20 cellular contexts compared by ENCODE assay signal in genomic region chr12:39365364-39366001, GRCh38.
DNase-seq lines count a peak whose midpoint lies in the region; ATAC-seq and TF ChIP-seq lines count a peak whose summit lies in the region.
"Had no signal": no experiment of that assay in that cellular context is flagged by ENCODE, and none has a peak within 500 bp of the region (broad histone marks: within the 10 kb centered on the region; RNA-seq: fewer than 3 reads in every experiment).

No MANE protein-coding gene starts in this region.

- H3K9me2 ChIP-seq in hepatocyte (replicated peaks; ENCODE audit: insufficient read depth): no peaks in the 10 kb centered on the region

- H2AFZ ChIP-seq in hepatocyte: no peak overlapping the region

- no peaks in the 10 kb centered on the region for H3K79me2 ChIP-seq in hepatocyte

- H3K36me3 Mint-ChIP-seq in natural killer cell: no peaks in the 10 kb centered on the region
- H3K36me3 Mint-ChIP-seq in natural killer cell treated with Interleukin-12 subunit alpha and Interleukin-12 subunit beta and Interleukin-15 and Interleukin-18, amount 100 ng/mL, for 72 hours: peaks cover 5% of the 10 kb centered on the region
- H3K36me3 Mint-ChIP-seq in type B pancreatic cell: peaks cover 16% of the 10 kb centered on the region
- H3K36me3 Mint-ChIP-seq: memory B cell had no signal

- H3K9me3 Mint-ChIP-seq in natural killer cell: no peaks in the 10 kb centered on the region
- H3K9me3 Mint-ChIP-seq in natural killer cell treated with Interleukin-12 subunit alpha and Interleukin-12 subunit beta and Interleukin-15 and Interleukin-18, amount 100 ng/mL, for 72 hours: no peaks in the 10 kb centered on the region
- H3K9me3 Mint-ChIP-seq in type B pancreatic cell: no peaks in the 10 kb centered on the region
- H3K9me3 Mint-ChIP-seq: memory B cell; stimulated activated naive CD8-positive, alpha-beta T cell treated with anti-CD3 and anti-CD28 coated beads, Interleukin-15, Interleukin-2, amounts not matched to agents 100 ng/mL and 50 ng/mL, for 24 hours had no signal

- H3K4me2 ChIP-seq in hepatocyte: no peak overlapping the region

- H3K4me3 Mint-ChIP-seq in natural killer cell (no peak overlapping the region), type B pancreatic cell (no peak overlapping the region)
- no peak overlapping the region for H3K4me3 Mint-ChIP-seq in natural killer cell treated with Interleukin-12 subunit alpha and Interleukin-12 subunit beta and Interleukin-15 and Interleukin-18, amount 100 ng/mL, for 72 hours
- H3K4me3 Mint-ChIP-seq: memory B cell; stimulated activated naive CD8-positive, alpha-beta T cell treated with anti-CD3 and anti-CD28 coated beads, Interleukin-15, Interleukin-2, amounts not matched to agents 100 ng/mL and 50 ng/mL, for 24 hours had no signal

- DNase-seq in natural killer cell: no peak
- no peak for DNase-seq in natural killer cell treated with Interleukin-12 subunit alpha and Interleukin-12 subunit beta and Interleukin-15 and Interleukin-18, amount 100 ng/mL, for 72 hours (ENCODE audit: low spot score)
- no peak for DNase-seq in hepatocyte (ENCODE audit: low spot score)
- DNase-seq in type B pancreatic cell (ENCODE audit: extremely low spot score, unreplicated experiment): no peak
- no peak for DNase-seq in SIG-M5 treated with dmso at 0.1 percent for 504 hours (lab: John Stamatoyannopoulos, UW; ENCODE audit: unreplicated experiment)
- no peak for DNase-seq in NCI-H1092 (lab: John Stamatoyannopoulos, UW)
- no peak for DNase-seq in esophagus muscularis mucosa (ENCODE audit: extremely low spot score)
- DNase-seq: activated naive CD4-positive, alpha-beta T cell; AML-193; effector memory CD4-positive, alpha-beta T cell; gastrocnemius medialis; MG63; NCI-H2081; NCI-H69 had no signal

- ATAC-seq in natural killer cell: no peak
- no peak for ATAC-seq in natural killer cell treated with Interleukin-12 subunit alpha and Interleukin-12 subunit beta and Interleukin-15 and Interleukin-18, amount 100 ng/mL, for 72 hours
- ATAC-seq: activated CD4-positive, CD25-positive, alpha-beta regulatory T cell treated with anti-CD3 and anti-CD28 coated beads, Interleukin-2, amount 50 U/mL, for 24 hours; gastrocnemius medialis had no signal

- intact Hi-C loops in natural killer cell (cut with micrococcal nuclease): no loop called here
- intact Hi-C loops in esophagus muscularis mucosa (cut with DNase I): no loop called here

- no peaks in the 10 kb centered on the region for H3K27me3 Mint-ChIP-seq in natural killer cell (ENCODE audit: low read depth in 2 of 2)
- no peaks in the 10 kb centered on the region for H3K27me3 Mint-ChIP-seq in natural killer cell treated with Interleukin-12 subunit alpha and Interleukin-12 subunit beta and Interleukin-15 and Interleukin-18, amount 100 ng/mL, for 72 hours
- no peaks in the 10 kb centered on the region for H3K27me3 Mint-ChIP-seq in type B pancreatic cell
- H3K27me3 Mint-ChIP-seq: memory B cell; stimulated activated naive CD8-positive, alpha-beta T cell treated with anti-CD3 and anti-CD28 coated beads, Interleukin-15, Interleukin-2, amounts not matched to agents 100 ng/mL and 50 ng/mL, for 24 hours had no signal

- no peaks in the 10 kb centered on the region for H3K4me1 ChIP-seq in hepatocyte (ENCODE audit: insufficient read depth)
- H3K4me1 ChIP-seq in esophagus muscularis mucosa: no peaks in the 10 kb centered on the region
- H3K4me1 ChIP-seq: gastrocnemius medialis had no signal

- WGBS in hepatocyte (ENCODE audit: low lambda C conversion rate, missing lambda C conversion rate): 95% methylated on average over 8 of the region's 8 CpGs
- 97% methylated on average over 8 of the region's 8 CpGs for WGBS in esophagus muscularis mucosa

- no peaks in the 10 kb centered on the region for H3K36me3 ChIP-seq in hepatocyte (replicated peaks; ENCODE audit: insufficient read depth, low read depth)
- peaks cover 0 to 9% (median 4%) of the 10 kb centered on the region in 4 donors for H3K36me3 ChIP-seq in esophagus muscularis mucosa
- H3K36me3 ChIP-seq: HAP-1 had no signal

- peak; percentile 25 for TF ChIP-seq CTCF in natural killer cell (IDR thresholded peaks at IDR 0.05)
- peak; percentile 56 for TF ChIP-seq CTCF in VCaP (conservative IDR thresholded peaks at IDR 0.05)
- TF ChIP-seq CTCF in hepatocyte (IDR thresholded peaks at IDR 0.05; ENCODE audit: poor library complexity): peak; percentile 28
- TF ChIP-seq CTCF in type B pancreatic cell (conservative IDR thresholded peaks at IDR 0.05): peak; percentile 37
- TF ChIP-seq CTCF in esophagus muscularis mucosa (IDR thresholded peaks at IDR 0.05): peak in 1 of 3 experiments; percentile 20

- peaks cover 13 to 14% of the 10 kb centered on the region in 2 donors for H3K4me1 Mint-ChIP-seq in natural killer cell
- peaks cover 8 to 13% of the 10 kb centered on the region in 2 donors for H3K4me1 Mint-ChIP-seq in natural killer cell treated with Interleukin-12 subunit alpha and Interleukin-12 subunit beta and Interleukin-15 and Interleukin-18, amount 100 ng/mL, for 72 hours (ENCODE audit: low read depth in 2 of 2)
- H3K4me1 Mint-ChIP-seq in type B pancreatic cell (ENCODE audit: unreplicated experiment): no peaks in the 10 kb centered on the region
- H3K4me1 Mint-ChIP-seq: memory B cell had no signal

- no peak for TF ChIP-seq POLR2A in esophagus muscularis mucosa (IDR thresholded peaks at IDR 0.05; ENCODE audit: low read depth)

- no peak overlapping the region for H3K27ac ChIP-seq in VCaP
- H3K27ac ChIP-seq in hepatocyte: no peak overlapping the region
- no peak overlapping the region for H3K27ac ChIP-seq in esophagus muscularis mucosa (replicated peaks in 1 of 4)
- H3K27ac ChIP-seq: gastrocnemius medialis, skin epidermis had no signal

- no peaks in the 10 kb centered on the region for H3K27me3 ChIP-seq in hepatocyte
- H3K27me3 ChIP-seq in esophagus muscularis mucosa: no peaks in the 10 kb centered on the region
- H3K27me3 ChIP-seq: gastrocnemius medialis, MG63 had no signal

- no peaks in the 10 kb centered on the region for H4K20me1 ChIP-seq in hepatocyte (ENCODE audit: insufficient read depth, poor library complexity, severe bottlenecking)

- no peak overlapping the region for H3K4me3 ChIP-seq in hepatocyte
- no peak overlapping the region for H3K4me3 ChIP-seq in esophagus muscularis mucosa
- H3K4me3 ChIP-seq: gastrocnemius medialis, HAP-1, MG63, skin epidermis had no signal

- H3K9me3 ChIP-seq in hepatocyte (ENCODE audit: low read depth) (no peaks in the 10 kb centered on the region), esophagus muscularis mucosa (no peaks in the 10 kb centered on the region)
- H3K9me3 ChIP-seq: gastrocnemius medialis, HAP-1 had no signal

- TF ChIP-seq EP300 in esophagus muscularis mucosa (IDR thresholded peaks at IDR 0.05): no peak

- H3K27ac Mint-ChIP-seq in natural killer cell (no peak overlapping the region), type B pancreatic cell (no peak overlapping the region)
- H3K27ac Mint-ChIP-seq in natural killer cell treated with Interleukin-12 subunit alpha and Interleukin-12 subunit beta and Interleukin-15 and Interleukin-18, amount 100 ng/mL, for 72 hours: no peak overlapping the region
- H3K27ac Mint-ChIP-seq: memory B cell; stimulated activated naive CD8-positive, alpha-beta T cell treated with anti-CD3 and anti-CD28 coated beads, Interleukin-15, Interleukin-2, amounts not matched to agents 100 ng/mL and 50 ng/mL, for 24 hours had no signal
